23 cellular contexts compared by ENCODE assay signal in genomic region chrX:132415012-132415411, GRCh38.
DNase-seq lines count a peak whose midpoint lies in the region; ATAC-seq, FAIRE-seq and TF ChIP-seq lines count a peak whose summit lies in the region.
"Had no signal": no experiment of that assay in that cellular context is flagged by ENCODE, and none has a peak within 500 bp of the region (broad histone marks: within the 10 kb centered on the region; RNA-seq: fewer than 3 reads in every experiment).

No MANE protein-coding gene starts in this region.

- H3F3A ChIP-seq in GM23338 (replicated peaks; ENCODE audit: low read depth): no peaks in the 10 kb centered on the region

- no peaks in the 10 kb centered on the region for H3K36me3 ChIP-seq in HepG2 (replicated peaks in 1 of 2; ENCODE audit: control insufficient read depth in 1 of 2, insufficient read depth in 2 of 2, low read length in 2 of 2)
- no peaks in the 10 kb centered on the region for H3K36me3 ChIP-seq in right lobe of liver
- H3K36me3 ChIP-seq in H1 (ENCODE audit: control insufficient read depth in 2 of 4, insufficient read depth in 4 of 4, low read length in 3 of 4): no peaks in the 10 kb centered on the region
- no peaks in the 10 kb centered on the region for H3K36me3 ChIP-seq in GM23338 (ENCODE audit: insufficient read depth)
- no peaks in the 10 kb centered on the region for H3K36me3 ChIP-seq in right atrium auricular region
- H3K36me3 ChIP-seq: BE2C had no signal

- H4K20me1 ChIP-seq in HepG2 (ENCODE audit: insufficient read depth, low read length): no peaks in the 10 kb centered on the region; the same call in 1 of the 2 replicates
- no peaks in the 10 kb centered on the region for H4K20me1 ChIP-seq in H9 (ENCODE audit: control insufficient read depth, insufficient read depth, insufficient read length)
- H4K20me1 ChIP-seq in H1 (replicated peaks in 1 of 2; ENCODE audit: control insufficient read depth in 1 of 2, insufficient read depth in 2 of 2, low read length in 2 of 2): no peaks in the 10 kb centered on the region
- no peaks in the 10 kb centered on the region for H4K20me1 ChIP-seq in GM23338 (replicated peaks; ENCODE audit: insufficient read depth)

- ATAC-seq in HepG2: no peak
- no peak for ATAC-seq in right lobe of liver
- no peak for ATAC-seq in GM21423 (IDR thresholded peaks at IDR 0.05; ENCODE audit: unreplicated experiment)
- no peak for ATAC-seq in GM23338

- H2BK20ac ChIP-seq in H9 (ENCODE audit: low read depth, low read length, poor library complexity, severe bottlenecking): no peak overlapping the region
- no peak overlapping the region for H2BK20ac ChIP-seq in H1 (ENCODE audit: low read length)

- no peak overlapping the region for H4K5ac ChIP-seq in H9 (ENCODE audit: insufficient read length, low read depth, low read length)
- no peak overlapping the region for H4K5ac ChIP-seq in H1 (ENCODE audit: insufficient read length, low read depth, low read length)

- H3K4me1 ChIP-seq in HepG2 (ENCODE audit: insufficient read depth, low read length) (peaks cover 41% of the 10 kb centered on the region), right lobe of liver (peaks cover 0 to 4% (median 2%) of the 10 kb centered on the region in 4 donors), H9 (ENCODE audit: insufficient read depth, low read length) (peaks cover 11% of the 10 kb centered on the region; the same call in 1 of the 2 replicates), H1 (replicated peaks in 1 of 4; ENCODE audit: control insufficient read depth in 3 of 4, insufficient read depth in 4 of 4, low read length in 3 of 4) (peaks cover 0 to 18% (median 9%) of the 10 kb centered on the region in 4 experiments; a peak in 5 of 7 replicates), GM23338 (ENCODE audit: insufficient read depth) (peaks cover 30% of the 10 kb centered on the region), right atrium auricular region (no peaks in the 10 kb centered on the region)
- H3K4me1 ChIP-seq: BE2C, BLaER1 had no signal

- TF ChIP-seq EP300 in HepG2 (IDR thresholded peaks at IDR 0.05; ENCODE audit: low read depth in 2 of 2, low read length in 2 of 2): no peak
- TF ChIP-seq EP300 in HepG2 (CRISPR knock-in tag; IDR thresholded peaks at IDR 0.05; ENCODE audit: borderline replicate concordance): no peak
- no peak for TF ChIP-seq EP300 in H1 (IDR thresholded peaks at IDR 0.05; ENCODE audit: borderline replicate concordance in 1 of 2, low read depth in 2 of 2, low read length in 2 of 2)

- H3K14ac ChIP-seq in H9 (ENCODE audit: insufficient read depth, low read length) (no peak overlapping the region), H1 (ENCODE audit: insufficient read length) (no peak overlapping the region)

- no peak overlapping the region for H3T11ph ChIP-seq in H9 (ENCODE audit: low read length)

- 88% methylated on average over 3 of the region's 3 CpGs for WGBS in HepG2 (ENCODE audit: low lambda C conversion rate)
- WGBS in right lobe of liver (ENCODE audit: insufficient coverage, low coverage, low lambda C conversion rate, missing lambda C conversion rate): 68% methylated on average over 3 of the region's 3 CpGs
- WGBS in H9 (ENCODE audit: extremely low coverage, insufficient read length, low lambda C conversion rate): no CpG with 5 or more reads among the region's 3 CpGs
- 82% methylated on average over 3 of the region's 3 CpGs; no CpG with 5 or more reads in 1 of the 2 experiments for WGBS in H1 (ENCODE audit: extremely low coverage in 1 of 2, insufficient coverage in 1 of 2, insufficient read length in 1 of 2, insufficient replicate concordance in 2 of 2, low coverage in 1 of 2, low lambda C conversion rate in 2 of 2, missing lambda C conversion rate in 1 of 2), 2 experiments

- H3K9me3 Mint-ChIP-seq in H9: no peaks in the 10 kb centered on the region; a peak in 2 of 5 replicates
- H3K9me3 Mint-ChIP-seq in GM23338: no peaks in the 10 kb centered on the region
- H3K9me3 Mint-ChIP-seq: CD4-positive, alpha-beta memory T cell; CD4-positive, CD25-positive, alpha-beta regulatory T cell; CD8-positive, alpha-beta memory T cell had no signal

- no peak for TF ChIP-seq POLR2A in HepG2 (IDR thresholded peaks at IDR 0.05; ENCODE audit: insufficient read depth in 1 of 2, low read depth in 2 of 2, low read length in 2 of 2)
- no peak for TF ChIP-seq POLR2A in right lobe of liver (IDR thresholded peaks at IDR 0.05)
- TF ChIP-seq POLR2A in H1 (IDR thresholded peaks at IDR 0.05; ENCODE audit: control extremely low read depth in 1 of 2, low read depth in 2 of 2, low read length in 2 of 2): no peak

- H3K4me2 ChIP-seq in HepG2 (ENCODE audit: low read depth, low read length) (no peak overlapping the region), H9 (ENCODE audit: insufficient read depth, insufficient read length, low read length) (no peak overlapping the region), H1 (ENCODE audit: insufficient read depth in 1 of 2, low read depth in 2 of 2, low read length in 2 of 2) (no peak overlapping the region), GM23338 (no peak overlapping the region)
- H3K4me2 ChIP-seq: BLaER1 had no signal

- H3K4ac ChIP-seq in H9 (ENCODE audit: low read depth, low read length) (no peak overlapping the region), H1 (replicated peaks; ENCODE audit: insufficient read length, low read depth, low read length) (no peak overlapping the region)

- peaks cover 46% of the 10 kb centered on the region for H3K27me3 Mint-ChIP-seq in H9 (ENCODE audit: low read depth)
- peaks cover 3% of the 10 kb centered on the region for H3K27me3 Mint-ChIP-seq in GM23338 (ENCODE audit: insufficient read depth, low read depth, poor library complexity)
- H3K27me3 Mint-ChIP-seq: CD4-positive, alpha-beta memory T cell; CD4-positive, CD25-positive, alpha-beta regulatory T cell had no signal

- H3K27ac ChIP-seq in HepG2 (ENCODE audit: extremely low read length, insufficient read depth, low read length) (peak overlapping the region; percentile 36), right lobe of liver (no peak overlapping the region), H9 (ENCODE audit: insufficient read length, low read depth, low read length) (no peak overlapping the region), H1 (ENCODE audit: low read depth, low read length) (no peak overlapping the region), GM23338 (ENCODE audit: low read depth) (no peak overlapping the region), right atrium auricular region (no peak overlapping the region)
- H3K27ac ChIP-seq: 22Rv1, BLaER1 had no signal

- in situ Hi-C loops in HepG2 (cut with HindIII; ENCODE audit: extremely low pct_ligation_motif_present, low pct_unique_long_range_greater_than_20kb): loop anchor here (10.0 kb wide), 1 partner anchor 70 kb away; the partner anchor contains the start of gene MBNL3

- H2BK12ac ChIP-seq in H9 (ENCODE audit: insufficient read length, low read depth, low read length) (no peak overlapping the region), H1 (ENCODE audit: low read depth, low read length) (no peak overlapping the region)

- no peak overlapping the region for H3K4me3 ChIP-seq in HepG2 (replicated peaks in 1 of 3; ENCODE audit: insufficient read depth in 1 of 3, low read depth in 2 of 3, low read length in 3 of 3)
- no peak overlapping the region for H3K4me3 ChIP-seq in right lobe of liver
- H3K4me3 ChIP-seq in H1 (ENCODE audit: extremely low read depth in 1 of 4, insufficient read depth in 2 of 4, low read depth in 3 of 4, low read length in 4 of 4): no peak overlapping the region
- H3K4me3 ChIP-seq in GM23338: no peak overlapping the region
- no peak overlapping the region for H3K4me3 ChIP-seq in right atrium auricular region
- H3K4me3 ChIP-seq: BLaER1 had no signal

- H3K27me3 ChIP-seq in HepG2 (ENCODE audit: control insufficient read depth in 1 of 2, insufficient read depth in 2 of 2, low read length in 2 of 2) (no peaks in the 10 kb centered on the region), right lobe of liver (peaks cover 0 to 3% of the 10 kb centered on the region in 2 donors), H9 (ENCODE audit: insufficient read depth, low read length) (peaks cover 4% of the 10 kb centered on the region; the same call in 1 of the 2 replicates), H1 (replicated peaks in 1 of 4; ENCODE audit: control insufficient read depth in 3 of 4, extremely low read depth in 1 of 4, insufficient read depth in 3 of 4, low read length in 3 of 4) (peaks cover 0 to 2% (median 0%) of the 10 kb centered on the region in 4 experiments; a peak in 3 of 7 replicates), GM23338 (ENCODE audit: insufficient read depth) (peaks cover 34% of the 10 kb centered on the region), right atrium auricular region (no peaks in the 10 kb centered on the region)
- H3K27me3 ChIP-seq: BE2C had no signal

- BruUV-seq in HepG2 (replicated peaks; lab: Mats Ljungman, UMichigan): no TSS peak

- POLR2A ChIA-PET in HepG2 (lab: Yijun Ruan, JAX) (no interaction called here), H1 (lab: Charles Lee; ENCODE audit: partially characterized antibody) (no interaction called here)

- CTCF ChIA-PET in HepG2 (lab: Yijun Ruan, JAX; ENCODE audit: low intra/inter-chr PET ratio, low total read pairs): no interaction called here
- CTCF ChIA-PET in H1 (lab: Charles Lee; ENCODE audit: partially characterized antibody): interaction anchor here (0.6 to 1.0 kb wide), 3 partner anchors 9 to 48 kb away, joined by 3 to 5 read pairs (median 4); no protein-coding TSS in a partner anchor

- intact Hi-C loops in HepG2 (cut with micrococcal nuclease; ENCODE audit: unreplicated experiment): no loop called here
- intact Hi-C loops in right lobe of liver (cut with DNase I): no loop called here

- FAIRE-seq in HepG2 (lab: Jason Lieb, UNC) (no peak), H1 (lab: Jason Lieb, UNC) (no peak)
- FAIRE-seq: D721Med, G401.6, GM12891 had no signal

- H3K18ac ChIP-seq in H9 (ENCODE audit: insufficient read length, low read depth, low read length): no peak overlapping the region
- no peak overlapping the region for H3K18ac ChIP-seq in H1 (ENCODE audit: extremely low read depth, low read length)

- H3K79me2 ChIP-seq in HepG2 (ENCODE audit: insufficient read depth, low read length) (peaks cover 48% of the 10 kb centered on the region), H9 (ENCODE audit: insufficient read depth, low read length) (no peaks in the 10 kb centered on the region), H1 (ENCODE audit: control insufficient read depth in 1 of 2, insufficient read depth in 2 of 2, low read length in 2 of 2) (no peaks in the 10 kb centered on the region), GM23338 (replicated peaks; ENCODE audit: insufficient read depth) (no peaks in the 10 kb centered on the region)

- H3K4me1 Mint-ChIP-seq in H9: peaks cover 47 to 50% of the 10 kb centered on the region in 2 experiments
- peaks cover 46% of the 10 kb centered on the region for H3K4me1 Mint-ChIP-seq in GM23338
- H3K4me1 Mint-ChIP-seq: CD14-positive monocyte had no signal

- H2AFZ ChIP-seq in HepG2 (ENCODE audit: low read length) (no peak overlapping the region), H9 (ENCODE audit: low read length) (no peak overlapping the region), H1 (ENCODE audit: low read length) (no peak overlapping the region), GM23338 (no peak overlapping the region)

- H3K27ac Mint-ChIP-seq in H9: peak overlapping the region in 1 of 3 experiments; percentile 6; a peak in 1 of 7 replicates
- no peak overlapping the region for H3K27ac Mint-ChIP-seq in GM23338
- H3K27ac Mint-ChIP-seq: CD14-positive monocyte; CD4-positive, alpha-beta memory T cell; CD4-positive, CD25-positive, alpha-beta regulatory T cell; CD8-positive, alpha-beta memory T cell had no signal

- H3K23me2 ChIP-seq in H9 (ENCODE audit: insufficient read length, low read depth, low read length, poor library complexity, severe bottlenecking) (peaks cover 2% of the 10 kb centered on the region), H1 (ENCODE audit: low read depth, low read length) (no peaks in the 10 kb centered on the region)

- no peaks in the 10 kb centered on the region for H3K9me2 ChIP-seq in GM23338 (ENCODE audit: insufficient read depth)

- no peak overlapping the region for H3K56ac ChIP-seq in H9 (ENCODE audit: insufficient read length, low read depth, low read length)
- no peak overlapping the region for H3K56ac ChIP-seq in H1 (replicated peaks; ENCODE audit: insufficient read length, low read depth, low read length)

- no peaks in the 10 kb centered on the region for H3K79me1 ChIP-seq in H9 (ENCODE audit: insufficient read depth, low read depth, low read length, poor library complexity, severe bottlenecking)
- H3K79me1 ChIP-seq in H1 (ENCODE audit: low read depth, low read length): no peaks in the 10 kb centered on the region

- H3K9ac ChIP-seq in HepG2 (ENCODE audit: insufficient read depth, low read depth, low read length) (no peak overlapping the region), H9 (ENCODE audit: extremely low read depth, insufficient read length, low read length) (no peak overlapping the region), H1 (replicated peaks in 1 of 4; ENCODE audit: extremely low read depth in 1 of 4, low read depth in 3 of 4, low read length in 3 of 4) (no peak overlapping the region)
- H3K9ac ChIP-seq: BLaER1 had no signal

- DNase-seq in HepG2 (ENCODE audit: low spot score): no peak
- no peak for DNase-seq in right lobe of liver
- DNase-seq in H9: no peak
- no peak for DNase-seq in H1 (ENCODE audit: low read depth in 1 of 2, low spot score in 2 of 2)
- DNase-seq in GM23338 (ENCODE audit: low spot score): no peak
- DNase-seq in right atrium auricular region (ENCODE audit: low spot score): no peak
- DNase-seq: ACHN; BE2C; C1 segment of cervical spinal cord; Calu3; CD4-positive, alpha-beta memory T cell; CD4-positive, CD25-positive, alpha-beta regulatory T cell; CD8-positive, alpha-beta memory T cell; COR-L47; DMS79 treated with DMSO at 0.1 percent for 48 hours; GF-D8 had no signal

- H2BK15ac ChIP-seq in H9 (ENCODE audit: low read depth, low read length) (no peak overlapping the region), H1 (ENCODE audit: low read length) (no peak overlapping the region)

- H3K9me3 ChIP-seq in HepG2 (ENCODE audit: low read length) (no peaks in the 10 kb centered on the region), right lobe of liver (no peaks in the 10 kb centered on the region), H9 (ENCODE audit: control insufficient read depth, low read depth, low read length) (no peaks in the 10 kb centered on the region), H1 (ENCODE audit: insufficient read depth in 2 of 2, low read depth in 1 of 2, low read length in 1 of 2) (no peaks in the 10 kb centered on the region), right atrium auricular region (no peaks in the 10 kb centered on the region)
- H3K9me3 ChIP-seq: BE2C, BLaER1 had no signal

- no peak overlapping the region for H3K4me3 Mint-ChIP-seq in H9
- no peak overlapping the region for H3K4me3 Mint-ChIP-seq in GM23338
- H3K4me3 Mint-ChIP-seq: CD14-positive monocyte; CD4-positive, alpha-beta memory T cell; CD4-positive, CD25-positive, alpha-beta regulatory T cell; CD8-positive, alpha-beta memory T cell had no signal

- no peak for TF ChIP-seq CTCF in HepG2 (CRISPR knock-in tag; IDR thresholded peaks at IDR 0.05)
- TF ChIP-seq CTCF in right lobe of liver (IDR thresholded peaks at IDR 0.05): no peak
- no peak for TF ChIP-seq CTCF in H9 (conservative IDR thresholded peaks at IDR 0.05)
- no peak for TF ChIP-seq CTCF in H1 (IDR thresholded peaks at IDR 0.05; ENCODE audit: control extremely low read depth in 1 of 3, insufficient read depth in 1 of 3, low read depth in 1 of 3, low read length in 3 of 3)
- no peak for TF ChIP-seq CTCF in GM23338 (conservative IDR thresholded peaks at IDR 0.05; ENCODE audit: low read depth in 2 of 2)
- no peak for TF ChIP-seq CTCF in right atrium auricular region (IDR thresholded peaks at IDR 0.05)

- no peak overlapping the region for H3K23ac ChIP-seq in H9 (ENCODE audit: insufficient read length, low read depth, low read length)
- H3K23ac ChIP-seq in H1 (ENCODE audit: insufficient read length): no peak overlapping the region

- H2AK5ac ChIP-seq in H9 (ENCODE audit: insufficient read length, low read length): no peak overlapping the region
- no peak overlapping the region for H2AK5ac ChIP-seq in H1 (ENCODE audit: low read depth, low read length)

- H2BK120ac ChIP-seq in H9 (ENCODE audit: low read depth, low read length, poor library complexity, severe bottlenecking) (peak overlapping the region; percentile 61), H1 (replicated peaks; ENCODE audit: low read depth, low read length) (no peak overlapping the region)

- H4K91ac ChIP-seq in H9 (ENCODE audit: insufficient read length, low read depth, low read length) (no peak overlapping the region), H1 (replicated peaks; ENCODE audit: insufficient read length, low read length) (no peak overlapping the region)

- no peak overlapping the region for H4K8ac ChIP-seq in H9 (replicated peaks; ENCODE audit: insufficient read length, low read depth, low read length)
- no peak overlapping the region for H4K8ac ChIP-seq in H1 (ENCODE audit: extremely low read depth, insufficient read depth, low read length)

- no peaks in the 10 kb centered on the region; a peak in 1 of 7 replicates for H3K36me3 Mint-ChIP-seq in H9 (ENCODE audit: insufficient read depth in 1 of 3, low read depth in 3 of 3)
- no peaks in the 10 kb centered on the region for H3K36me3 Mint-ChIP-seq in GM23338 (ENCODE audit: low read depth)
- H3K36me3 Mint-ChIP-seq: CD4-positive, alpha-beta memory T cell; CD4-positive, CD25-positive, alpha-beta regulatory T cell had no signal

- TF ChIP-seq RAD21 in HepG2 (CRISPR knock-in tag; IDR thresholded peaks at IDR 0.05): no peak
- no peak for TF ChIP-seq RAD21 in H1 (IDR thresholded peaks at IDR 0.05 in 1 of 2, conservative IDR thresholded peaks at IDR 0.05 in 1 of 2; ENCODE audit: low read depth in 2 of 2, low read length in 2 of 2)

- no peak overlapping the region for H2BK5ac ChIP-seq in H9 (ENCODE audit: insufficient read length, low read length)
- H2BK5ac ChIP-seq in H1 (ENCODE audit: low read depth, low read length): no peak overlapping the region

Comparison
In these comparisons a context has a peak if more than half of its experiments do, and no peak if none do; other contexts are left out.
1. Of the 41 proteins assayed by ChIP-seq in both HepG2 and H1: peak only in HepG2: none; only in H1: none; in both: CEBPB; in neither: 40.